In genomic region chr2:24491626-24492282, GRCh38 we compare ENCODE assay signal across 8 cellular contexts. TPM values are rescaled to one million over a fixed set of nuclear protein-coding genes. Genes with fewer than 3 reads are reported as not detected.
DNase-seq lines count a peak whose midpoint lies in the region; ATAC-seq and TF ChIP-seq lines count a peak whose summit lies in the region.

No MANE protein-coding gene starts in this region.

- TF ChIP-seq CTCF in GM12875 (IDR thresholded peaks at IDR 0.05; ENCODE audit: borderline replicate concordance, insufficient read depth, low read depth, low read length) (no peak), HFFc6 (IDR thresholded peaks at IDR 0.05) (no peak), lung (IDR thresholded peaks at IDR 0.05; ENCODE audit: control extremely low read depth, extremely low read depth) (no peak)

- H3K27ac Mint-ChIP-seq in HFFc6: peak overlapping the region; percentile 53; the same call in 1 of the 2 replicates
- peak overlapping the region; percentile 82 for H3K27ac Mint-ChIP-seq in activated CD4-positive, alpha-beta T cell treated with anti-CD3 and anti-CD28 coated beads, Interleukin-2, amount 10 ng/mL, durations not matched to agents 7 days and 5 days

- 0 to 1% methylated on average over 43 to 80 of the region's 80 CpGs for WGBS in lung, 2 donors

- H3K27me3 ChIP-seq in lung (ENCODE audit: control insufficient read depth, insufficient read depth): no peaks in the 10 kb centered on the region

- ATAC-seq in lung (ENCODE audit: insufficient read depth, low FRiP score): peak; percentile 10

- POLR2A ChIA-PET in activated CD4-positive, alpha-beta T cell treated with anti-CD3 and anti-CD28 coated beads, Interleukin-2, amount 10 ng/mL, durations not matched to agents 7 days and 5 days (lab: Charles Lee): no interaction called here

- H3K36me3 ChIP-seq in lung (ENCODE audit: control insufficient read depth in 2 of 2, insufficient read depth in 2 of 2, low read length in 2 of 2): no peaks in the 10 kb centered on the region

- H3K27me3 Mint-ChIP-seq in HFFc6 (ENCODE audit: insufficient read depth): peaks cover 2% of the 10 kb centered on the region
- H3K27me3 Mint-ChIP-seq in activated CD4-positive, alpha-beta T cell treated with anti-CD3 and anti-CD28 coated beads, Interleukin-2, amount 10 ng/mL, durations not matched to agents 7 days and 5 days: no peaks in the 10 kb centered on the region

- peaks cover 32% of the 10 kb centered on the region for H3K4me1 Mint-ChIP-seq in HFFc6 (ENCODE audit: low read depth)
- peaks cover 41% of the 10 kb centered on the region for H3K4me1 Mint-ChIP-seq in activated CD4-positive, alpha-beta T cell treated with anti-CD3 and anti-CD28 coated beads, Interleukin-2, amount 10 ng/mL, durations not matched to agents 7 days and 5 days

- H3K4me1 ChIP-seq in lung (ENCODE audit: control insufficient read depth in 2 of 2, insufficient read depth in 2 of 2, low read length in 2 of 2): peaks cover 2 to 17% of the 10 kb centered on the region in 2 donors

- no peaks in the 10 kb centered on the region for H3K9me3 Mint-ChIP-seq in HFFc6
- no peaks in the 10 kb centered on the region for H3K9me3 Mint-ChIP-seq in activated CD4-positive, alpha-beta T cell treated with anti-CD3 and anti-CD28 coated beads, Interleukin-2, amount 10 ng/mL, durations not matched to agents 7 days and 5 days

- H3K9me3 ChIP-seq in lung (ENCODE audit: control insufficient read depth in 2 of 2, insufficient read depth in 1 of 2, low read length in 1 of 2): no peaks in the 10 kb centered on the region

- H3K4me3 Mint-ChIP-seq in HFFc6: peak overlapping the region; percentile 83
- peak overlapping the region; percentile 72 for H3K4me3 Mint-ChIP-seq in activated CD4-positive, alpha-beta T cell treated with anti-CD3 and anti-CD28 coated beads, Interleukin-2, amount 10 ng/mL, durations not matched to agents 7 days and 5 days

- DNase-seq in HFFc6 (no peak), NCI-H1417 treated with DMSO at 0.1 percent for 48 hours (lab: John Stamatoyannopoulos, UW) (peak; percentile 58), dermis blood vessel endothelial cell (peak; percentile 57), lung (ENCODE audit: low spot score) (peak; percentile 53), SKM-1 treated with dmso at 0.1 percent for 144 hours (lab: John Stamatoyannopoulos, UW; ENCODE audit: unreplicated experiment) (no peak)
- DNase-seq in activated CD4-positive, alpha-beta T cell treated with anti-CD3 and anti-CD28 coated beads, Interleukin-2, amount 10 ng/mL, durations not matched to agents 7 days and 5 days: peak; percentile 64
- peak; percentile 27 to 51 (median 34) for DNase-seq in stimulated activated CD4-positive, alpha-beta T cell treated with anti-CD3 and anti-CD28 coated beads, TNF-alpha, amount 100 ng/mL, for 24 hours (ENCODE audit: low read depth in 3 of 3)

- CTCF ChIA-PET in activated CD4-positive, alpha-beta T cell treated with anti-CD3 and anti-CD28 coated beads, Interleukin-2, amount 10 ng/mL, durations not matched to agents 7 days and 5 days (lab: Charles Lee): interaction anchor here (0.8 to 1.2 kb wide), 3 partner anchors 16 to 265 kb away, joined by 3 to 4 read pairs (median 3); no protein-coding TSS in a partner anchor

- H3K36me3 Mint-ChIP-seq in HFFc6 (ENCODE audit: low read depth): no peaks in the 10 kb centered on the region
- no peaks in the 10 kb centered on the region for H3K36me3 Mint-ChIP-seq in activated CD4-positive, alpha-beta T cell treated with anti-CD3 and anti-CD28 coated beads, Interleukin-2, amount 10 ng/mL, durations not matched to agents 7 days and 5 days (ENCODE audit: low read depth)

- H3K4me3 ChIP-seq in GM12875 (ENCODE audit: low read depth, low read length): peak overlapping the region; percentile 90
- H3K4me3 ChIP-seq in lung: peak overlapping the region; percentile 97

- peak overlapping the region; percentile 99 to 100 for H3K27ac ChIP-seq in lung (ENCODE audit: low read depth in 1 of 2, low read length in 1 of 2)

RNA-seq across cellular contexts. Expression of gene NCOA1, which starts 0.7 kb away (rescaled TPM):
- 10 to 100 TPM in 4 of 6 experiments, 1 to 10 TPM in 2; 8.6 to 11.2 (median 10.7) TPM for total RNA-seq in HFFc6 (2021; fragmentation: NEBNext Ultra II Directional; extraction: Animal tissue kit (Norgen Biotek cat#: 25700))
- 10 to 100 TPM; 18.4 to 22.8 TPM for total RNA-seq in activated CD4-positive, alpha-beta T cell treated with anti-CD3 and anti-CD28 coated beads, Interleukin-2, amount 10 ng/mL, durations not matched to agents 7 days and 5 days
- total RNA-seq in dermis blood vessel endothelial cell (12.8 and 13.1 TPM in 2 replicates), lung (100 to 1,000 TPM in 1 of 2 donors, 10 to 100 TPM in 1; 38.8 to 123 TPM)
- 10 to 100 TPM in 1 of 2 donors, 1 to 10 TPM in 1; 8.3 to 15.8 TPM for polyA plus RNA-seq in lung

Comparison
In these comparisons a context has a peak if more than half of its experiments do, and no peak if none do; other contexts are left out.
1. DNase-seq: peak in NCI-H1417 treated with DMSO at 0.1 percent for 48 hours (single experiment), activated CD4-positive, alpha-beta T cell treated with anti-CD3 and anti-CD28 coated beads, Interleukin-2, amount 10 ng/mL, durations not matched to agents 7 days and 5 days (single experiment), dermis blood vessel endothelial cell (single experiment), lung (single experiment) and stimulated activated CD4-positive, alpha-beta T cell treated with anti-CD3 and anti-CD28 coated beads, TNF-alpha, amount 100 ng/mL, for 24 hours (3 of 3); none in HFFc6 (single experiment) and SKM-1 treated with dmso at 0.1 percent for 144 hours (single experiment).